In the genomic region with DNA sequence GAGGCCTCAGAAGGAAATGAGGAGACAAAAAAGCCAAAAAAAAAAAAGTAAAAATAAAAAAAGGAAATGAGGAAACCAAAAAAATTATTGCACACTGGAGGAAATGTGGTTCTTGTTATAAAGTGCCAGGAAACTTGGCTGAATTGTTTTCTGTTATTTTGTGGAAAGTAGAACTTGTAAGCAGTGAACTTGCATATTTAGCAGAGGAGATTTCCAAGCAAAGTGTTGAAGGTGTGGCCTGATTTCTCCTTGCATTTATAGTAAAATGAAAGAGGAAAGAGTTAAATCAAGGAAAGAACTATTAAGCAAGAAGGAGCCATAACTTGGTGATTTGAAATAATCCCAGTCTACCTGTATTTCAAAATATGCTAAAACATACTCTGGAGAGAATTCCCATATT, we compare ENCODE assay signal across 25 cellular contexts.
"Had no signal": no experiment of that assay in that cellular context is flagged by ENCODE, and none has a peak within 500 bp of the region (broad histone marks: within the 10 kb centered on the region; RNA-seq: fewer than 3 reads in every experiment).

No MANE protein-coding gene starts in this region.

- H3K27ac Mint-ChIP-seq: activated CD4-positive, alpha-beta memory T cell treated with anti-CD3 and anti-CD28 coated beads, Interleukin-2, amount 10 ng/mL, durations not matched to agents 7 days and 5 days; activated CD4-positive, alpha-beta T cell treated with anti-CD3 and anti-CD28 coated beads, Interleukin-2, amount 10 ng/mL, durations not matched to agents 24 days and 14 days; activated naive CD4-positive, alpha-beta T cell treated with anti-CD3 and anti-CD28 coated beads, Interleukin-2, amount 50 U/mL, for 72 hours; activated T-helper 17 cell treated with anti-CD3 and anti-CD28 coated beads, Interleukin-2, amount 50 U/mL, for 72 hours; brain; naive thymus-derived CD8-positive, alpha-beta T cell had no signal

- ATAC-seq: activated naive CD4-positive, alpha-beta T cell treated with anti-CD3 and anti-CD28 coated beads, Interleukin-2, amount 50 U/mL, for 72 hours; activated T-helper 17 cell treated with anti-CD3 and anti-CD28 coated beads, Interleukin-2, amount 50 U/mL, for 72 hours; left lobe of liver; lower lobe of right lung; naive thymus-derived CD8-positive, alpha-beta T cell; right cardiac atrium had no signal

- H3K4me3 Mint-ChIP-seq: activated CD4-positive, alpha-beta memory T cell treated with anti-CD3 and anti-CD28 coated beads, Interleukin-2, amount 10 ng/mL, durations not matched to agents 7 days and 5 days; activated CD4-positive, alpha-beta T cell treated with anti-CD3 and anti-CD28 coated beads, Interleukin-2, amount 10 ng/mL, durations not matched to agents 24 days and 14 days; activated T-helper 17 cell treated with anti-CD3 and anti-CD28 coated beads, Interleukin-2, amount 50 U/mL, for 72 hours; brain; naive thymus-derived CD8-positive, alpha-beta T cell; neural crest cell had no signal

- DNase-seq: activated CD4-positive, alpha-beta memory T cell treated with anti-CD3 and anti-CD28 coated beads, Interleukin-2, amount 10 ng/mL, durations not matched to agents 7 days and 5 days; activated CD4-positive, alpha-beta T cell treated with anti-CD3 and anti-CD28 coated beads, Interleukin-2, amount 10 ng/mL, durations not matched to agents 24 days and 14 days; activated CD4-positive, CD25-positive, alpha-beta regulatory T cell treated with anti-CD3 and anti-CD28 coated beads, Interleukin-2, amount 50 U/mL, for 72 hours; activated gamma-delta T cell treated with Interleukin-2 at 50 U/mL for 16 hours; adrenal gland; aorta; cerebellar nuclear complex; colonic mucosa; dorsolateral prefrontal cortex; effector memory CD4-positive, alpha-beta T cell; kidney glomerular epithelial cell; lower lobe of right lung; mesenchymal stem cell; naive thymus-derived CD8-positive, alpha-beta T cell; occipital lobe; posterior cingulate gyrus; right cardiac atrium; spleen; stimulated activated naive CD4-positive, alpha-beta T cell treated with Interleukin-2 at 50 U/mL for 16 hours; T-helper 2 cell had no signal

- H3K4me1 Mint-ChIP-seq: neural crest cell had no signal

- H3K9me3 Mint-ChIP-seq: activated CD4-positive, alpha-beta memory T cell treated with anti-CD3 and anti-CD28 coated beads, Interleukin-2, amount 10 ng/mL, durations not matched to agents 7 days and 5 days had no signal

- H3K36me3 Mint-ChIP-seq: brain had no signal
